Comparison of ENCODE assay signal across 8 cellular contexts in genomic region chr20:50146214-50146613, GRCh38. TPM values are rescaled to one million over a fixed set of nuclear protein-coding genes. Genes with fewer than 3 reads are reported as not detected.
DNase-seq lines count a peak whose midpoint lies in the region; ATAC-seq and TF ChIP-seq lines count a peak whose summit lies in the region.
"Had no signal": no experiment of that assay in that cellular context is flagged by ENCODE, and none has a peak within 500 bp of the region (broad histone marks: within the 10 kb centered on the region; RNA-seq: fewer than 3 reads in every experiment).

No MANE protein-coding gene starts in this region.

- no peaks in the 10 kb centered on the region for H3K9me3 ChIP-seq in esophagus squamous epithelium

- CTCF ChIA-PET in activated CD4-positive, alpha-beta memory T cell treated with anti-CD3 and anti-CD28 coated beads for 36 hours (lab: Charles Lee) = interaction anchor here (1.5 to 2.5 kb wide), 3 partner anchors 23 to 33 kb away, joined by 5 to 14 read pairs (median 6); no protein-coding TSS in a partner anchor

- peaks cover 92 to 100% (median 93%) of the 10 kb centered on the region in 3 donors for H3K4me1 ChIP-seq in esophagus squamous epithelium

- peak overlapping the region; percentile 85 to 99 (median 98) for H3K27ac ChIP-seq in esophagus squamous epithelium

- H3K9me3 Mint-ChIP-seq in HFFc6 (no peaks in the 10 kb centered on the region), mesothelial cell of epicardium (no peaks in the 10 kb centered on the region)
- H3K9me3 Mint-ChIP-seq in activated CD4-positive, alpha-beta memory T cell treated with anti-CD3 and anti-CD28 coated beads for 36 hours = no peaks in the 10 kb centered on the region
- H3K9me3 Mint-ChIP-seq in stimulated activated effector memory CD8-positive, alpha-beta T cell treated with anti-CD3 and anti-CD28 coated beads, Interleukin-12 subunit alpha, Interleukin-12 subunit beta, amount 100 ng/mL, for 72 hours = no peaks in the 10 kb centered on the region

- intact Hi-C loops in activated CD4-positive, alpha-beta memory T cell treated with anti-CD3 and anti-CD28 coated beads for 36 hours (cut with micrococcal nuclease) = loop anchor here (2.0 kb wide), 1 partner anchor 35 kb away; no protein-coding TSS in a partner anchor
- intact Hi-C loops in esophagus squamous epithelium (cut with DNase I) = no loop called here

- peaks cover 0 to 45% (median 13%) of the 10 kb centered on the region in 3 donors for H3K36me3 ChIP-seq in esophagus squamous epithelium

- no peaks in the 10 kb centered on the region for H3K27me3 ChIP-seq in esophagus squamous epithelium

- DNase-seq in HFFc6 (no peak), esophagus squamous epithelium (lab: John Stamatoyannopoulos, UW) (no peak), CD1c-positive myeloid dendritic cell (ENCODE audit: extremely low spot score) (no peak), mesothelial cell of epicardium (ENCODE audit: low spot score in 2 of 2, unreplicated experiment in 2 of 2) (no peak), NCI-H69 (lab: John Stamatoyannopoulos, UW) (no peak)
- no peak for DNase-seq in activated CD4-positive, alpha-beta memory T cell treated with anti-CD3 and anti-CD28 coated beads for 36 hours
- DNase-seq in stimulated activated effector memory CD8-positive, alpha-beta T cell treated with anti-CD3 and anti-CD28 coated beads, Interleukin-12 subunit alpha, Interleukin-12 subunit beta, amount 100 ng/mL, for 72 hours (ENCODE audit: low spot score in 2 of 2) = no peak
- DNase-seq: NK-92 treated with Interleukin-12 subunit alpha and Interleukin-12 subunit beta, amount 100 ng/mL, for 24 hours had no signal

- H3K36me3 Mint-ChIP-seq in HFFc6 (ENCODE audit: low read depth) (peaks cover 27% of the 10 kb centered on the region), mesothelial cell of epicardium (peaks cover 17% of the 10 kb centered on the region)
- H3K36me3 Mint-ChIP-seq in activated CD4-positive, alpha-beta memory T cell treated with anti-CD3 and anti-CD28 coated beads for 36 hours = peaks cover 24% of the 10 kb centered on the region
- peaks cover 66% of the 10 kb centered on the region for H3K36me3 Mint-ChIP-seq in stimulated activated effector memory CD8-positive, alpha-beta T cell treated with anti-CD3 and anti-CD28 coated beads, Interleukin-12 subunit alpha, Interleukin-12 subunit beta, amount 100 ng/mL, for 72 hours

- TF ChIP-seq POLR2A in esophagus squamous epithelium (IDR thresholded peaks at IDR 0.05) = no peak

- peaks cover 80% of the 10 kb centered on the region for H3K4me1 Mint-ChIP-seq in HFFc6 (ENCODE audit: low read depth)
- peaks cover 60% of the 10 kb centered on the region for H3K4me1 Mint-ChIP-seq in activated CD4-positive, alpha-beta memory T cell treated with anti-CD3 and anti-CD28 coated beads for 36 hours (ENCODE audit: low read depth)
- H3K4me1 Mint-ChIP-seq in stimulated activated effector memory CD8-positive, alpha-beta T cell treated with anti-CD3 and anti-CD28 coated beads, Interleukin-12 subunit alpha, Interleukin-12 subunit beta, amount 100 ng/mL, for 72 hours = peaks cover 72% of the 10 kb centered on the region
- H3K4me1 Mint-ChIP-seq in mesothelial cell of epicardium = peaks cover 16% of the 10 kb centered on the region

- no peak for ATAC-seq in stimulated activated effector memory CD8-positive, alpha-beta T cell treated with anti-CD3 and anti-CD28 coated beads, Interleukin-12 subunit alpha, Interleukin-12 subunit beta, amount 100 ng/mL, for 72 hours

- TF ChIP-seq CTCF in HFFc6 (IDR thresholded peaks at IDR 0.05) (no peak), esophagus squamous epithelium (IDR thresholded peaks at IDR 0.05) (no peak), mesothelial cell of epicardium (IDR thresholded peaks at IDR 0.05; ENCODE audit: unreplicated experiment) (no peak)

- peaks cover 2% of the 10 kb centered on the region; the same call in 1 of the 2 replicates for H3K27me3 Mint-ChIP-seq in HFFc6 (ENCODE audit: insufficient read depth)
- no peaks in the 10 kb centered on the region for H3K27me3 Mint-ChIP-seq in activated CD4-positive, alpha-beta memory T cell treated with anti-CD3 and anti-CD28 coated beads for 36 hours
- no peaks in the 10 kb centered on the region for H3K27me3 Mint-ChIP-seq in mesothelial cell of epicardium (ENCODE audit: low read depth)

- H3K4me3 ChIP-seq in esophagus squamous epithelium = peak overlapping the region in 3 of 4 donors; percentile 12 to 38 (median 27)

- 44 to 69% methylated on average over 4 to 6 of the region's 6 CpGs for WGBS in esophagus squamous epithelium, 2 donors

- H3K27ac Mint-ChIP-seq in HFFc6 = peak overlapping the region; percentile 66
- H3K27ac Mint-ChIP-seq in activated CD4-positive, alpha-beta memory T cell treated with anti-CD3 and anti-CD28 coated beads for 36 hours = peak overlapping the region; percentile 99
- H3K27ac Mint-ChIP-seq in stimulated activated effector memory CD8-positive, alpha-beta T cell treated with anti-CD3 and anti-CD28 coated beads, Interleukin-12 subunit alpha, Interleukin-12 subunit beta, amount 100 ng/mL, for 72 hours = peak overlapping the region; percentile 98
- H3K27ac Mint-ChIP-seq in mesothelial cell of epicardium = no peak overlapping the region

- POLR2A ChIA-PET in activated CD4-positive, alpha-beta memory T cell treated with anti-CD3 and anti-CD28 coated beads for 36 hours (lab: Charles Lee) = no interaction called here

- H3K4me3 Mint-ChIP-seq in HFFc6 (no peak overlapping the region), mesothelial cell of epicardium (no peak overlapping the region)
- peak overlapping the region; percentile 73 for H3K4me3 Mint-ChIP-seq in activated CD4-positive, alpha-beta memory T cell treated with anti-CD3 and anti-CD28 coated beads for 36 hours
- peak overlapping the region; percentile 79 for H3K4me3 Mint-ChIP-seq in stimulated activated effector memory CD8-positive, alpha-beta T cell treated with anti-CD3 and anti-CD28 coated beads, Interleukin-12 subunit alpha, Interleukin-12 subunit beta, amount 100 ng/mL, for 72 hours

RNA-seq across cellular contexts. Expression of gene PEDS1, which starts 7.3 kb away (rescaled TPM):
- total RNA-seq in HFFc6 (2021; fragmentation: NEBNext Ultra II Directional; extraction: Animal tissue kit (Norgen Biotek cat#: 25700)) = 10 to 100 TPM; 25.8 to 29.8 (median 27.8) TPM
- total RNA-seq in activated CD4-positive, alpha-beta memory T cell treated with anti-CD3 and anti-CD28 coated beads for 36 hours = 10 to 100 TPM; 15.0 to 16.9 TPM
- total RNA-seq in esophagus squamous epithelium (10 to 100 TPM; 32.8 to 54.0 (median 46.7) TPM), mesothelial cell of epicardium (30.3 to 32.3 TPM (median 30.3 TPM) in 3 replicates)

RNA-seq across cellular contexts. Expression of gene UBE2V1, which starts 33.3 kb away (rescaled TPM):
- total RNA-seq in HFFc6 (2021; fragmentation: NEBNext Ultra II Directional; extraction: Animal tissue kit (Norgen Biotek cat#: 25700)) = 100 to 1,000 TPM; 192 to 242 (median 210) TPM
- total RNA-seq in activated CD4-positive, alpha-beta memory T cell treated with anti-CD3 and anti-CD28 coated beads for 36 hours = 100 to 1,000 TPM; 167 to 172 TPM
- total RNA-seq in esophagus squamous epithelium (10 to 100 TPM; 44.4 to 80.7 (median 63.4) TPM), mesothelial cell of epicardium (134 to 139 TPM (median 138 TPM) in 3 replicates)

RNA-seq across cellular contexts. Expression of gene CEBPB, which starts 44.4 kb away (rescaled TPM):
- total RNA-seq in HFFc6 (2021; fragmentation: NEBNext Ultra II Directional; extraction: Animal tissue kit (Norgen Biotek cat#: 25700)) = 10 to 100 TPM; 57.9 to 62.8 (median 59.8) TPM
- total RNA-seq in activated CD4-positive, alpha-beta memory T cell treated with anti-CD3 and anti-CD28 coated beads for 36 hours = 10 to 100 TPM; 53.3 to 56.5 TPM
- total RNA-seq in esophagus squamous epithelium = 10 to 100 TPM; 31.3 to 46.5 (median 38.2) TPM
- total RNA-seq in mesothelial cell of epicardium = 23.1 to 26.0 TPM (median 25.6 TPM) in 3 replicates

Comparison
In these comparisons a context has a peak if more than half of its experiments do, and no peak if none do; other contexts are left out.
1. H3K4me3 Mint-ChIP-seq: peak in activated CD4-positive, alpha-beta memory T cell treated with anti-CD3 and anti-CD28 coated beads for 36 hours (single experiment) and stimulated activated effector memory CD8-positive, alpha-beta T cell treated with anti-CD3 and anti-CD28 coated beads, Interleukin-12 subunit alpha, Interleukin-12 subunit beta, amount 100 ng/mL, for 72 hours (single experiment); none in HFFc6 (single experiment) and mesothelial cell of epicardium (single experiment).